Comparison of ENCODE assay signal across 8 cellular contexts in the genomic region with DNA sequence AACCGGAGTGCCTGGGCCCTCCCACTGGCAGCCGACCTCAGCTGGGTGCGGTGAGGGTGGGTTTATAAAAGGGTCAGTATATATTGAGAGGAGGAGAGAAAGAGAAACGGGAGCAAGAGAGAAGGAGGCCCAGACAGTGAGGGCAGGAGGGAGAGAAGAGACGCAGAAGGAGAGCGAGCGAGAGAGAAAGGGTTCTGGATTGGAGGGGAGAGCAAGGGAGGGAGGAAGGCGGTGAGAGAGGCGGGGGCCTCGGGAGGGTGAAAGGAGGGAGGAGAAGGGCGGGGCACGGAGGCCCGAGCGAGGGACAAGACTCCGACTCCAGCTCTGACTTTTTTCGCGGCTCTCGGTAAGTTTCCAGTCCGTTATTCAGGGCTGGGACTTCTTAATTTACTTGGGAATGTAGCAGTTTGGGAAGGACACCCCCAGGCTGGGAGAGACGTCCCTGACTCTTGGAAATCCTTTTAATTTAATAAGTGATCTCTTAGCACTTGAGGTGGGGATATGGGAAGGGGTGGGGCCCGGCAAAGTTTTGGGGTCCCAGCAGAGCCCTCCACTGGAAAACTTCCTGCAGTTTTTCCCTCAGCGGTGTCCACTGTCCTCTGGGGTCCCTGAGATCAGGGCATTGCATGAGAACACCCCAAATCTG. TPM values are rescaled to one million over a fixed set of nuclear protein-coding genes. Genes with fewer than 3 reads are reported as not detected.
A peak's percentile ranks its signal among the peaks of the same experiment; 100 is the strongest.
DNase-seq lines count a peak whose midpoint lies in the region; ATAC-seq and TF ChIP-seq lines count a peak whose summit lies in the region.

A gene with protein sequence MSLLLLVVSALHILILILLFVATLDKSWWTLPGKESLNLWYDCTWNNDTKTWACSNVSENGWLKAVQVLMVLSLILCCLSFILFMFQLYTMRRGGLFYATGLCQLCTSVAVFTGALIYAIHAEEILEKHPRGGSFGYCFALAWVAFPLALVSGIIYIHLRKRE (plus strand): TSS at position 288 of the 646 bp plus-strand sequence. CDS start 1,293 bp downstream, outside the sequence.

- CTCF ChIA-PET in T-cell (lab: Charles Lee) = interaction anchor here in 1 of 2 donors (2.5 kb wide), 1 partner anchor 8 kb away, joined by 24 read pairs; no protein-coding TSS in a partner anchor

- H3K27ac Mint-ChIP-seq in HFFc6 = peak within 1 kb of the TSS; percentile 99
- H3K27ac Mint-ChIP-seq in T-cell = peak within 1 kb of the TSS; percentile 99 to 100
- H3K27ac Mint-ChIP-seq in activated naive CD8-positive, alpha-beta T cell treated with anti-CD3 and anti-CD28 coated beads, Interleukin-2, amount 10 ng/mL, durations not matched to agents 7 days and 5 days = peak within 1 kb of the TSS; percentile 89

- POLR2A ChIA-PET in T-cell (lab: Charles Lee) = interaction anchor here in 1 of 2 donors (0.5 to 0.6 kb wide), 2 partner anchors 39 to 89 kb away, joined by 5 to 9 read pairs; a partner anchor contains a TSS
- POLR2A ChIA-PET in activated naive CD8-positive, alpha-beta T cell treated with anti-CD3 and anti-CD28 coated beads, Interleukin-2, amount 10 ng/mL, durations not matched to agents 7 days and 5 days (lab: Charles Lee) = interaction anchor here (0.6 to 9.5 kb wide), 4 partner anchors 7 to 154 kb away, joined by 3 to 223 read pairs (median 22); a partner anchor contains a TSS

- TF ChIP-seq CTCF in HFFc6 (IDR thresholded peaks at IDR 0.05) = no peak

- H3K9me3 Mint-ChIP-seq in HFFc6 (no peaks in the 10 kb centered on the region), T-cell (no peaks in the 10 kb centered on the region)
- peaks cover 1% of the 10 kb centered on the region for H3K9me3 Mint-ChIP-seq in activated naive CD8-positive, alpha-beta T cell treated with anti-CD3 and anti-CD28 coated beads, Interleukin-2, amount 10 ng/mL, durations not matched to agents 7 days and 5 days

- H3K4me3 Mint-ChIP-seq in HFFc6 = peak within 1 kb of the TSS; percentile 96
- peak within 1 kb of the TSS; percentile 90 to 96 (median 93) for H3K4me3 Mint-ChIP-seq in T-cell
- H3K4me3 Mint-ChIP-seq in activated naive CD8-positive, alpha-beta T cell treated with anti-CD3 and anti-CD28 coated beads, Interleukin-2, amount 10 ng/mL, durations not matched to agents 7 days and 5 days = peak within 1 kb of the TSS; percentile 89

- DNase-seq in AG20443 (ENCODE audit: low spot score) (peak; percentile 89), HFFc6 (peak; percentile 91), T-cell (peak; percentile 64 to 90 (median 84)), left cardiac atrium (peak; percentile 84), sciatic nerve (ENCODE audit: low spot score) (peak; percentile 92)
- peak; percentile 78 for DNase-seq in activated naive CD8-positive, alpha-beta T cell treated with anti-CD3 and anti-CD28 coated beads, Interleukin-2, amount 10 ng/mL, durations not matched to agents 7 days and 5 days

- H3K27me3 Mint-ChIP-seq in HFFc6 (ENCODE audit: insufficient read depth) (no peaks in the 10 kb centered on the region; the same call in 1 of the 2 replicates), T-cell (no peaks in the 10 kb centered on the region)
- no peaks in the 10 kb centered on the region for H3K27me3 Mint-ChIP-seq in activated naive CD8-positive, alpha-beta T cell treated with anti-CD3 and anti-CD28 coated beads, Interleukin-2, amount 10 ng/mL, durations not matched to agents 7 days and 5 days

- intact Hi-C loops in left cardiac atrium (cut with DNase I) (loop anchor here in 1 of 2 donors (10.0 kb wide), 1 partner anchor 259 kb away; no protein-coding TSS in a partner anchor), sciatic nerve (cut with DNase I) (no loop called here)

- ATAC-seq in T-cell (replicated peaks in 1 of 4) (peak; percentile 34 to 42 (median 42)), left cardiac atrium (peak; percentile 44 to 56), sciatic nerve (peak; percentile 78), HG02571 (IDR thresholded peaks at IDR 0.05; ENCODE audit: unreplicated experiment) (no peak), GM21717 (IDR thresholded peaks at IDR 0.05; ENCODE audit: unreplicated experiment) (no peak)
- peak; percentile 32 for ATAC-seq in activated naive CD8-positive, alpha-beta T cell treated with anti-CD3 and anti-CD28 coated beads, Interleukin-2, amount 10 ng/mL, durations not matched to agents 7 days and 5 days (ENCODE audit: low read depth)

- H3K36me3 Mint-ChIP-seq in HFFc6 (ENCODE audit: low read depth) = peaks cover 29% of the 10 kb centered on the region
- H3K36me3 Mint-ChIP-seq in T-cell = peaks cover 32% of the 10 kb centered on the region
- H3K36me3 Mint-ChIP-seq in activated naive CD8-positive, alpha-beta T cell treated with anti-CD3 and anti-CD28 coated beads, Interleukin-2, amount 10 ng/mL, durations not matched to agents 7 days and 5 days = peaks cover 35% of the 10 kb centered on the region

- H3K4me1 Mint-ChIP-seq in HFFc6 (ENCODE audit: low read depth) (peaks cover 75% of the 10 kb centered on the region), T-cell (peaks cover 84 to 91% (median 88%) of the 10 kb centered on the region in 3 donors)
- peaks cover 66% of the 10 kb centered on the region for H3K4me1 Mint-ChIP-seq in activated naive CD8-positive, alpha-beta T cell treated with anti-CD3 and anti-CD28 coated beads, Interleukin-2, amount 10 ng/mL, durations not matched to agents 7 days and 5 days

RNA-seq across cellular contexts. Expression of the gene that starts here (rescaled TPM):
- total RNA-seq in HFFc6 (2021; fragmentation: NEBNext Ultra II Directional; extraction: Animal tissue kit (Norgen Biotek cat#: 25700)) = 100 to 1,000 TPM; 471 to 574 (median 525) TPM
- total RNA-seq in T-cell (100 to 1,000 TPM; 180 to 373 (median 361) TPM), left cardiac atrium (10 to 100 TPM; 89.9 TPM), sciatic nerve (119 TPM)
- total RNA-seq in activated naive CD8-positive, alpha-beta T cell treated with anti-CD3 and anti-CD28 coated beads, Interleukin-2, amount 10 ng/mL, durations not matched to agents 7 days and 5 days = 100 to 1,000 TPM; 285 to 303 TPM

Comparison
In these comparisons a context has a peak if more than half of its experiments do, and no peak if none do; other contexts are left out.
1. ATAC-seq: peak in T-cell (4 of 4), activated naive CD8-positive, alpha-beta T cell treated with anti-CD3 and anti-CD28 coated beads, Interleukin-2, amount 10 ng/mL, durations not matched to agents 7 days and 5 days (single experiment), left cardiac atrium (2 of 2) and sciatic nerve (single experiment); none in HG02571 (single experiment) and GM21717 (single experiment).
2. Peak in every context shown above with its lines, with median percentiles within 50 percentile points of each other: DNase-seq, H3K27ac Mint-ChIP-seq and H3K4me3 Mint-ChIP-seq.